21 cellular contexts compared by ENCODE assay signal in the genomic region with DNA sequence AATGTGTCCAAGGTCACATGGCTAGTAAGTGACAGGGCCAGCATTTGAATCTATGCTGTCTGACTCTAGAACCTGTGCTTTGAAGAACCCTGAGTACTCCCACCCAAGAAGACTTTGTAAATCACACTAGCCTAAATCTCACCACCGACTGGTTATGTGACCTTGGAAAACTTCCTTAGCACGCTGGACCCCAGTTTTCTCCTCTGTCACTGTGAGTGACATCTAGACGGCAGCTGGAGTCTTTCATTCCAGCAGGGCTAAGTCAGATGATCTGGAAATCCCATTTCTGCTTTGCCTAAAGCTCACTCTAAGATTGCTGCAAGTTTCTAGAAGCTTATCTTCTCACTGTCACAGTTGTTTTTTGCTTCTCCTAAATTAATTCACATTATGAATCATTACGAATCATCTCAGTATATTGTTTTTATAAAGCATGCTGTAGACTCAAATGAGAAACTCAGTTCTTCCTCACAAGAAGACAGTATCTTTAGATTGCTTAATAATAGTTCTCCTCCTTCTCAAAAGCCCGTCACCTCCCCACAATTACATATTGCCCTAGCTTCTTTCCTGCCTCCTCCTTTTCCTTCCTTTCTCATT. TPM values are rescaled to one million over a fixed set of nuclear protein-coding genes. Genes with fewer than 3 reads are reported as not detected.
DNase-seq lines count a peak whose midpoint lies in the region; ATAC-seq and TF ChIP-seq lines count a peak whose summit lies in the region.
"Had no signal": no experiment of that assay in that cellular context is flagged by ENCODE, and none has a peak within 500 bp of the region (broad histone marks: within the 10 kb centered on the region; RNA-seq: fewer than 3 reads in every experiment).

No MANE protein-coding gene starts in this region.

- TF ChIP-seq POLR2A in right lobe of liver (IDR thresholded peaks at IDR 0.05) (peak; percentile 44), GM18505 (IDR thresholded peaks at IDR 0.05; ENCODE audit: borderline replicate concordance, extremely low read depth, insufficient read depth, insufficient read length) (no peak)

- H3K36me3 ChIP-seq in GM23248 (ENCODE audit: low read depth) (no peaks in the 10 kb centered on the region), OCI-LY3 (replicated peaks; ENCODE audit: low read depth, low read length) (no peaks in the 10 kb centered on the region), right lobe of liver (peaks cover 0 to 32% (median 16%) of the 10 kb centered on the region in 4 donors)
- H3K36me3 ChIP-seq: colonic mucosa, thyroid gland had no signal

- TF ChIP-seq CTCF in OCI-LY3 (IDR thresholded peaks at IDR 0.05; ENCODE audit: low read depth, low read length) (no peak), epithelial cell of esophagus (IDR thresholded peaks at IDR 0.05; ENCODE audit: insufficient read depth, low read depth, low read length, missing control alignments) (no peak), right lobe of liver (IDR thresholded peaks at IDR 0.05) (no peak)

- no peaks in the 10 kb centered on the region for H3K9me3 ChIP-seq in GM23248 (ENCODE audit: low read depth)
- no peaks in the 10 kb centered on the region for H3K9me3 ChIP-seq in OCI-LY3 (ENCODE audit: insufficient read depth, low read length)
- no peaks in the 10 kb centered on the region for H3K9me3 ChIP-seq in right lobe of liver
- H3K9me3 ChIP-seq: colonic mucosa, thyroid gland had no signal

- H3K27me3 ChIP-seq in GM23248 (replicated peaks; ENCODE audit: insufficient read depth) (no peaks in the 10 kb centered on the region), OCI-LY3 (ENCODE audit: low read depth, low read length) (no peaks in the 10 kb centered on the region), right lobe of liver (no peaks in the 10 kb centered on the region)
- H3K27me3 ChIP-seq: colonic mucosa, thyroid gland had no signal

- no peaks in the 10 kb centered on the region for H4K20me1 ChIP-seq in GM23248 (ENCODE audit: insufficient read depth)
- no peaks in the 10 kb centered on the region for H4K20me1 ChIP-seq in OCI-LY3 (ENCODE audit: insufficient read depth, low read length)

- no peak overlapping the region for H3K9ac ChIP-seq in GM23248
- H3K9ac ChIP-seq in OCI-LY3 (ENCODE audit: low read length), result peak overlapping the region; percentile 16; the same call in 1 of the 2 replicates

- H3K79me2 ChIP-seq in GM23248 (ENCODE audit: insufficient read depth) (no peaks in the 10 kb centered on the region), OCI-LY3 (ENCODE audit: low read length) (no peaks in the 10 kb centered on the region)

- 76 to 82% methylated on average over 5 of the region's 5 CpGs for WGBS in GM23248 (ENCODE audit: low coverage in 1 of 2, low lambda C conversion rate in 2 of 2, missing lambda C conversion rate in 2 of 2), 2 experiments
- 25% methylated on average over 5 of the region's 5 CpGs for WGBS in right lobe of liver (ENCODE audit: insufficient coverage, low coverage, low lambda C conversion rate, missing lambda C conversion rate)

- DNase-seq in GM23248 (peak; percentile 62), epithelial cell of esophagus (ENCODE audit: low read depth) (peak; percentile 37), right lobe of liver (peak in 1 of 3 donors; percentile 58), cerebellar cortex (ENCODE audit: low spot score) (no peak), dedifferentiated amniotic fluid mesenchymal stem cell (ENCODE audit: extremely low spot score) (no peak)
- no peak for DNase-seq in activated CD4-positive, alpha-beta T cell treated with anti-CD3 and anti-CD28 coated beads for 1 hour
- DNase-seq: activated CD4-positive, alpha-beta T cell treated with anti-CD3 and anti-CD28 coated beads for 48 hours; activated CD8-positive, alpha-beta memory T cell treated with anti-CD3 and anti-CD28 coated beads, Interleukin-2, amount 10 ng/mL, durations not matched to agents 7 days and 5 days; CD4-positive, CD25-positive, alpha-beta regulatory T cell; colonic mucosa; KG1; NCI-H2107; NCI-H510A treated with DMSO at 0.1 percent for 48 hours; stimulated activated naive CD8-positive, alpha-beta T cell treated with anti-CD3 and anti-CD28 coated beads, Interleukin-15, Interleukin-2, amounts not matched to agents 100 U/mL and 50 U/mL, for 24 hours; thyroid gland had no signal

- H3K27ac ChIP-seq in GM23248 (peak overlapping the region; percentile 2; the same call in 1 of the 2 replicates), OCI-LY3 (ENCODE audit: low read length) (0 out of 2 replicates have a peak overlapping the region, but pooled peaks have one; percentile 10), right lobe of liver (peak overlapping the region in 1 of 3 donors; percentile 14)
- H3K27ac ChIP-seq: colonic mucosa, thyroid gland had no signal

- H3F3A ChIP-seq in GM23248 (ENCODE audit: insufficient read depth), result peaks cover 28% of the 10 kb centered on the region

- H3K4me3 ChIP-seq in GM23248, result no peak overlapping the region
- peak overlapping the region; percentile 34 for H3K4me3 ChIP-seq in OCI-LY3 (ENCODE audit: low read length)
- no peak overlapping the region for H3K4me3 ChIP-seq in epithelial cell of esophagus (ENCODE audit: low read length)
- H3K4me3 ChIP-seq in right lobe of liver, result no peak overlapping the region
- H3K4me3 ChIP-seq: colonic mucosa, GM12878, thyroid gland had no signal

- H3K9me2 ChIP-seq in GM23248 (ENCODE audit: insufficient read depth), result no peaks in the 10 kb centered on the region

- in situ Hi-C loops in GM23248 (cut with MboI), result no loop called here

- no peak overlapping the region for H3K4me2 ChIP-seq in GM23248 (ENCODE audit: unreplicated experiment)
- peak overlapping the region; percentile 53 for H3K4me2 ChIP-seq in OCI-LY3 (ENCODE audit: low read length)

- H2AFZ ChIP-seq in GM23248, result no peak overlapping the region
- H2AFZ ChIP-seq in OCI-LY3 (ENCODE audit: low read depth, low read length), result no peak overlapping the region

- ATAC-seq in right lobe of liver (peak in 3 of 4 donors; percentile 4 to 42 (median 20)), GM18505 (IDR thresholded peaks at IDR 0.05; ENCODE audit: unreplicated experiment) (no peak)
- ATAC-seq: activated CD8-positive, alpha-beta memory T cell treated with anti-CD3 and anti-CD28 coated beads, Interleukin-2, amount 10 ng/mL, durations not matched to agents 7 days and 5 days; GM12878; stimulated activated naive CD8-positive, alpha-beta T cell treated with anti-CD3 and anti-CD28 coated beads, Interleukin-15, Interleukin-2, amounts not matched to agents 100 U/mL and 50 U/mL, for 24 hours had no signal

- H3K4me1 ChIP-seq in GM23248 (ENCODE audit: insufficient read depth), result peaks cover 5% of the 10 kb centered on the region; the same call in 1 of the 2 replicates
- peaks cover 20% of the 10 kb centered on the region for H3K4me1 ChIP-seq in OCI-LY3 (ENCODE audit: low read length)
- peaks cover 0 to 22% (median 10%) of the 10 kb centered on the region in 4 donors for H3K4me1 ChIP-seq in right lobe of liver
- H3K4me1 ChIP-seq: colonic mucosa, thyroid gland had no signal

- intact Hi-C loops in right lobe of liver (cut with DNase I), result no loop called here

RNA-seq across cellular contexts. Expression of a gene that starts 17.0 kb away (rescaled TPM):
- not detected in 2 replicates for total RNA-seq in GM23248 (2014; rRNA removed; shearing (Covaris generic))
- polyA plus RNA-seq in GM23248 (2016; fragmentation: Nextera tagmentation; extraction: Ambion mirVana), result 0.08 TPM in 1 of 2 replicates, not detected in the other
- 1,000 to 10,000 TPM; 2,876 to 4,505 (median 3,144) TPM for total RNA-seq in right lobe of liver
- total RNA-seq: activated CD8-positive, alpha-beta memory T cell treated with anti-CD3 and anti-CD28 coated beads, Interleukin-2, amount 10 ng/mL, durations not matched to agents 7 days and 5 days; activated T-helper 1 cell treated with anti-CD3 and anti-CD28 coated beads, Interleukin-12 subunit alpha, Interleukin-12 subunit beta, Interleukin-2, Interleukin-4 antibody, amounts not matched to agents 30 ng/mL and 10 ng/mL and 1 ng/mL, durations not matched to agents 14 hours and 24 hours and 36 hours; CD4-positive, CD25-positive, alpha-beta regulatory T cell; H1; skeletal muscle tissue; thyroid gland had no signal
- polyA plus RNA-seq: CD4-positive, CD25-positive, alpha-beta regulatory T cell; H1 had no signal

RNA-seq across cellular contexts. Expression of a gene that starts 20.0 kb away (rescaled TPM):
- 10.2 and 16.6 TPM in 2 replicates for total RNA-seq in GM23248 (2014; rRNA removed; shearing (Covaris generic))
- polyA plus RNA-seq in GM23248 (2016; fragmentation: Nextera tagmentation; extraction: Ambion mirVana), result 7.0 and 7.1 TPM in 2 replicates
- 1 to 10 TPM; 5.7 to 9.7 (median 8.2) TPM for total RNA-seq in right lobe of liver

RNA-seq across cellular contexts. Expression of a gene that starts 20.2 kb away (rescaled TPM):
- 5.8 and 11.5 TPM in 2 replicates for total RNA-seq in GM23248 (2014; rRNA removed; shearing (Covaris generic))
- 18.0 and 19.3 TPM in 2 replicates for polyA plus RNA-seq in GM23248 (2016; fragmentation: Nextera tagmentation; extraction: Ambion mirVana)
- 1 to 10 TPM; 4.6 to 8.7 (median 6.7) TPM for total RNA-seq in right lobe of liver

RNA-seq across cellular contexts. Expression of a gene that starts 33.8 kb away (rescaled TPM):
- total RNA-seq in GM23248 (2014; rRNA removed; shearing (Covaris generic)), result not detected in 2 replicates
- polyA plus RNA-seq in GM23248 (2016; fragmentation: Nextera tagmentation; extraction: Ambion mirVana), result 0.19 TPM in 1 of 2 replicates, not detected in the other
- total RNA-seq in right lobe of liver, result 100 to 1,000 TPM; 223 to 648 (median 507) TPM
- total RNA-seq: activated CD8-positive, alpha-beta memory T cell treated with anti-CD3 and anti-CD28 coated beads, Interleukin-2, amount 10 ng/mL, durations not matched to agents 7 days and 5 days; thyroid gland had no signal

Comparison
In these comparisons a context has a peak if more than half of its experiments do, and no peak if none do; other contexts are left out.
1. DNase-seq: peak in GM23248 (single experiment) and epithelial cell of esophagus (single experiment); none in activated CD4-positive, alpha-beta T cell treated with anti-CD3 and anti-CD28 coated beads for 1 hour (single experiment), cerebellar cortex (single experiment) and dedifferentiated amniotic fluid mesenchymal stem cell (single experiment).
2. RNA of a gene that starts 17.0 kb away (total RNA-seq): 2,876 to 4,505 TPM in right lobe of liver; not detected in GM23248; every median in the first group is over 1,000 times any median in the second.